1 cellular context compared by ENCODE assay signal in the genomic region with DNA sequence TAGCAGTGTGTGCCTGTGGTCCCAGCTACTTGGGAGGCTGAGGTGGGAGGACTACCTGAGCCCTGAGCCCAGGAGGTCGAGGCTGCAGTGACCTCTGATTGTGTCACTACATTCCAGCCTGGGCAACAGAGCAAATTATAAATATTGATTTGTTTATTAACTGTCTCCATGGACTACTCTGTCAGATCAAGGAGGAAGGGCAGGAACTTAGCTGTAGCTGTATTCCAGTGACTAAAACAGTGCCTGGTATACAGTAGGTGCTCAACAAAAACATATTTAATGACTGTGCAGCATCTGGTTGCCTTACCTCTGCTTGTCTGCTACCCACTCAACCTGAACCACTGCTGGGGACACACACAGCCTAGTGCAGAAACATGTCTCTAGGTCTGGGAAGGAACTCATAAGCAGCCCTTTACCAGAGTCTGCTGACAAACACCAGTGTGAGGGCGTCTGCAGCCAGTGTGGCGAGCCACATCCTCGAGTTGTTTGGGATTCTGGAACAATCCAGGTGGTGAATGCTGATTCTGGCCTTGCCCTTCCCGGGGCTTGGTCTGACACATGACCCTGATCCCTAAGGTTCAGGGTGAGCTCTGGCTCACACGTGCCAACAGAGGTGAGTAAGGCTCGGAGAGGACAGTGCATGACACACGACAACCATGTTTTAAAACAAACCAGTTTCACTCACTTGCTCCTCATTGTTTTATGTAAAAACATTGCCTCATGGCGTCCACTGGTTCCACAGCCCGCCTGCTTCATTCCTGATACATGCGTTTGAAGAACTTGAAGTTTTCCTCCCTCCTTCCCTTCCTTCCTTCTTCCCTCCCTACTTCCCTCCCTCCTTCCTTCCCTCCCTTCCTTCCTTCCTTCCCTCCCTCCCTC.
TF ChIP-seq lines count a peak whose summit lies in the region.

No MANE protein-coding gene starts in this region.

TF ChIP-seq in HepG2, 621 proteins besides CTCF, POLR2A, EP300 and RAD21 (continued from another document and continues in another):
- TF ChIP-seq, protein P1, sequence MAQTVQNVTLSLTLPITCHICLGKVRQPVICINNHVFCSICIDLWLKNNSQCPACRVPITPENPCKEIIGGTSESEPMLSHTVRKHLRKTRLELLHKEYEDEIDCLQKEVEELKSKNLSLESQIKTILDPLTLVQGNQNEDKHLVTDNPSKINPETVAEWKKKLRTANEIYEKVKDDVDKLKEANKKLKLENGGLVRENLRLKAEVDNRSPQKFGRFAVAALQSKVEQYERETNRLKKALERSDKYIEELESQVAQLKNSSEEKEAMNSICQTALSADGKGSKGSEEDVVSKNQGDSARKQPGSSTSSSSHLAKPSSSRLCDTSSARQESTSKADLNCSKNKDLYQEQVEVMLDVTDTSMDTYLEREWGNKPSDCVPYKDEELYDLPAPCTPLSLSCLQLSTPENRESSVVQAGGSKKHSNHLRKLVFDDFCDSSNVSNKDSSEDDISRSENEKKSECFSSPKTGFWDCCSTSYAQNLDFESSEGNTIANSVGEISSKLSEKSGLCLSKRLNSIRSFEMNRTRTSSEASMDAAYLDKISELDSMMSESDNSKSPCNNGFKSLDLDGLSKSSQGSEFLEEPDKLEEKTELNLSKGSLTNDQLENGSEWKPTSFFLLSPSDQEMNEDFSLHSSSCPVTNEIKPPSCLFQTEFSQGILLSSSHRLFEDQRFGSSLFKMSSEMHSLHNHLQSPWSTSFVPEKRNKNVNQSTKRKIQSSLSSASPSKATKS (CRISPR knock-in tag; IDR thresholded peaks at IDR 0.05), result no peak
- TF ChIP-seq BHLHE40 (IDR thresholded peaks at IDR 0.05; ENCODE audit: low read length) (peak; percentile 94), MATR3 (CRISPR knock-in tag; IDR thresholded peaks at IDR 0.05) (no peak), ZNF343 (CRISPR knock-in tag; IDR thresholded peaks at IDR 0.05) (no peak), ARNTL (CRISPR knock-in tag; IDR thresholded peaks at IDR 0.05) (peak; percentile 84), ZNF205 (CRISPR knock-in tag; IDR thresholded peaks at IDR 0.05) (peak; percentile 42), TOPORS (CRISPR knock-in tag; IDR thresholded peaks at IDR 0.05) (no peak), U2AF1 (optimal IDR thresholded peaks at IDR 0.05; ENCODE audit: low read depth, low read length) (no peak), ZNF562 (CRISPR knock-in tag; IDR thresholded peaks at IDR 0.05; ENCODE audit: borderline replicate concordance) (no peak), MTF1 (CRISPR knock-in tag; IDR thresholded peaks at IDR 0.05) (no peak), SATB2 (CRISPR knock-in tag; IDR thresholded peaks at IDR 0.05) (peak; percentile 66; the same call in 1 of the 2 replicates), SRY (CRISPR knock-in tag; IDR thresholded peaks at IDR 0.05) (peak; percentile 55; the same call in 1 of the 2 replicates), ZNF775 (CRISPR knock-in tag; IDR thresholded peaks at IDR 0.05; ENCODE audit: borderline replicate concordance) (no peak), FOSL1 (CRISPR knock-in tag; IDR thresholded peaks at IDR 0.05; ENCODE audit: borderline replicate concordance) (no peak), NCOR1 (IDR thresholded peaks at IDR 0.05; ENCODE audit: borderline replicate concordance, low read length) (peak; percentile 59; the same call in 1 of the 2 replicates), SSRP1 (CRISPR knock-in tag; IDR thresholded peaks at IDR 0.05) (no peak; the same call in 1 of the 2 replicates)
- TF ChIP-seq, protein P2, sequence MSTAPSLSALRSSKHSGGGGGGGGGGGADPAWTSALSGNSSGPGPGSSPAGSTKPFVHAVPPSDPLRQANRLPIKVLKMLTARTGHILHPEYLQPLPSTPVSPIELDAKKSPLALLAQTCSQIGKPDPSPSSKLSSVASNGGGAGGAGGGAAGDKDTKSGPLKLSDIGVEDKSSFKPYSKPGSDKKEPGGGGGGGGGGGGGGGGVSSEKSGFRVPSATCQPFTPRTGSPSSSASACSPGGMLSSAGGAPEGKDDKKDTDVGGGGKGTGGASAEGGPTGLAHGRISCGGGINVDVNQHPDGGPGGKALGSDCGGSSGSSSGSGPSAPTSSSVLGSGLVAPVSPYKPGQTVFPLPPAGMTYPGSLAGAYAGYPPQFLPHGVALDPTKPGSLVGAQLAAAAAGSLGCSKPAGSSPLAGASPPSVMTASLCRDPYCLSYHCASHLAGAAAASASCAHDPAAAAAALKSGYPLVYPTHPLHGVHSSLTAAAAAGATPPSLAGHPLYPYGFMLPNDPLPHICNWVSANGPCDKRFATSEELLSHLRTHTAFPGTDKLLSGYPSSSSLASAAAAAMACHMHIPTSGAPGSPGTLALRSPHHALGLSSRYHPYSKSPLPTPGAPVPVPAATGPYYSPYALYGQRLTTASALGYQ (CRISPR knock-in tag; IDR thresholded peaks at IDR 0.05), result no peak
- TF ChIP-seq, protein P3, sequence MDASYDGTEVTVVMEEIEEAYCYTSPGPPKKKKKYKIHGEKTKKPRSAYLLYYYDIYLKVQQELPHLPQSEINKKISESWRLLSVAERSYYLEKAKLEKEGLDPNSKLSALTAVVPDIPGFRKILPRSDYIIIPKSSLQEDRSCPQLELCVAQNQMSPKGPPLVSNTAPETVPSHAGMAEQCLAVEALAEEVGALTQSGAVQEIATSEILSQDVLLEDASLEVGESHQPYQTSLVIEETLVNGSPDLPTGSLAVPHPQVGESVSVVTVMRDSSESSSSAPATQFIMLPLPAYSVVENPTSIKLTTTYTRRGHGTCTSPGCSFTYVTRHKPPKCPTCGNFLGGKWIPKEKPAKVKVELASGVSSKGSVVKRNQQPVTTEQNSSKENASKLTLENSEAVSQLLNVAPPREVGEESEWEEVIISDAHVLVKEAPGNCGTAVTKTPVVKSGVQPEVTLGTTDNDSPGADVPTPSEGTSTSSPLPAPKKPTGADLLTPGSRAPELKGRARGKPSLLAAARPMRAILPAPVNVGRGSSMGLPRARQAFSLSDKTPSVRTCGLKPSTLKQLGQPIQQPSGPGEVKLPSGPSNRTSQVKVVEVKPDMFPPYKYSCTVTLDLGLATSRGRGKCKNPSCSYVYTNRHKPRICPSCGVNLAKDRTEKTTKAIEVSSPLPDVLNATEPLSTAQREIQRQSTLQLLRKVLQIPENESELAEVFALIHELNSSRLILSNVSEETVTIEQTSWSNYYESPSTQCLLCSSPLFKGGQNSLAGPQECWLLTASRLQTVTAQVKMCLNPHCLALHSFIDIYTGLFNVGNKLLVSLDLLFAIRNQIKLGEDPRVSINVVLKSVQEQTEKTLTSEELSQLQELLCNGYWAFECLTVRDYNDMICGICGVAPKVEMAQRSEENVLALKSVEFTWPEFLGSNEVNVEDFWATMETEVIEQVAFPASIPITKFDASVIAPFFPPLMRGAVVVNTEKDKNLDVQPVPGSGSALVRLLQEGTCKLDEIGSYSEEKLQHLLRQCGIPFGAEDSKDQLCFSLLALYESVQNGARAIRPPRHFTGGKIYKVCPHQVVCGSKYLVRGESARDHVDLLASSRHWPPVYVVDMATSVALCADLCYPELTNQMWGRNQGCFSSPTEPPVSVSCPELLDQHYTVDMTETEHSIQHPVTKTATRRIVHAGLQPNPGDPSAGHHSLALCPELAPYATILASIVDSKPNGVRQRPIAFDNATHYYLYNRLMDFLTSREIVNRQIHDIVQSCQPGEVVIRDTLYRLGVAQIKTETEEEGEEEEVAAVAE (CRISPR knock-in tag; IDR thresholded peaks at IDR 0.05; ENCODE audit: borderline replicate concordance), result peak; percentile 69; the same call in 1 of the 2 replicates
- TF ChIP-seq, protein P4, sequence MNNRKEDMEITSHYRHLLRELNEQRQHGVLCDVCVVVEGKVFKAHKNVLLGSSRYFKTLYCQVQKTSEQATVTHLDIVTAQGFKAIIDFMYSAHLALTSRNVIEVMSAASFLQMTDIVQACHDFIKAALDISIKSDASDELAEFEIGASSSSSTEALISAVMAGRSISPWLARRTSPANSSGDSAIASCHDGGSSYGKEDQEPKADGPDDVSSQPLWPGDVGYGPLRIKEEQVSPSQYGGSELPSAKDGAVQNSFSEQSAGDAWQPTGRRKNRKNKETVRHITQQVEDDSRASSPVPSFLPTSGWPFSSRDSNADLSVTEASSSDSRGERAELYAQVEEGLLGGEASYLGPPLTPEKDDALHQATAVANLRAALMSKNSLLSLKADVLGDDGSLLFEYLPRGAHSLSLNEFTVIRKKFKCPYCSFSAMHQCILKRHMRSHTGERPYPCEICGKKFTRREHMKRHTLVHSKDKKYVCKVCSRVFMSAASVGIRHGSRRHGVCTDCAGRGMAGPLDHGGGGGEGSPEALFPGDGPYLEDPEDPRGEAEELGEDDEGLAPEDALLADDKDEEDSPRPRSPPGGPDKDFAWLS (CRISPR knock-in tag; IDR thresholded peaks at IDR 0.05; ENCODE audit: borderline replicate concordance), result no peak
- TF ChIP-seq, protein P5, sequence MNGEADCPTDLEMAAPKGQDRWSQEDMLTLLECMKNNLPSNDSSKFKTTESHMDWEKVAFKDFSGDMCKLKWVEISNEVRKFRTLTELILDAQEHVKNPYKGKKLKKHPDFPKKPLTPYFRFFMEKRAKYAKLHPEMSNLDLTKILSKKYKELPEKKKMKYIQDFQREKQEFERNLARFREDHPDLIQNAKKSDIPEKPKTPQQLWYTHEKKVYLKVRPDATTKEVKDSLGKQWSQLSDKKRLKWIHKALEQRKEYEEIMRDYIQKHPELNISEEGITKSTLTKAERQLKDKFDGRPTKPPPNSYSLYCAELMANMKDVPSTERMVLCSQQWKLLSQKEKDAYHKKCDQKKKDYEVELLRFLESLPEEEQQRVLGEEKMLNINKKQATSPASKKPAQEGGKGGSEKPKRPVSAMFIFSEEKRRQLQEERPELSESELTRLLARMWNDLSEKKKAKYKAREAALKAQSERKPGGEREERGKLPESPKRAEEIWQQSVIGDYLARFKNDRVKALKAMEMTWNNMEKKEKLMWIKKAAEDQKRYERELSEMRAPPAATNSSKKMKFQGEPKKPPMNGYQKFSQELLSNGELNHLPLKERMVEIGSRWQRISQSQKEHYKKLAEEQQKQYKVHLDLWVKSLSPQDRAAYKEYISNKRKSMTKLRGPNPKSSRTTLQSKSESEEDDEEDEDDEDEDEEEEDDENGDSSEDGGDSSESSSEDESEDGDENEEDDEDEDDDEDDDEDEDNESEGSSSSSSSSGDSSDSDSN (CRISPR knock-in tag; IDR thresholded peaks at IDR 0.05), result peak; percentile 52; the same call in 1 of the 2 replicates
- TF ChIP-seq, protein P6, sequence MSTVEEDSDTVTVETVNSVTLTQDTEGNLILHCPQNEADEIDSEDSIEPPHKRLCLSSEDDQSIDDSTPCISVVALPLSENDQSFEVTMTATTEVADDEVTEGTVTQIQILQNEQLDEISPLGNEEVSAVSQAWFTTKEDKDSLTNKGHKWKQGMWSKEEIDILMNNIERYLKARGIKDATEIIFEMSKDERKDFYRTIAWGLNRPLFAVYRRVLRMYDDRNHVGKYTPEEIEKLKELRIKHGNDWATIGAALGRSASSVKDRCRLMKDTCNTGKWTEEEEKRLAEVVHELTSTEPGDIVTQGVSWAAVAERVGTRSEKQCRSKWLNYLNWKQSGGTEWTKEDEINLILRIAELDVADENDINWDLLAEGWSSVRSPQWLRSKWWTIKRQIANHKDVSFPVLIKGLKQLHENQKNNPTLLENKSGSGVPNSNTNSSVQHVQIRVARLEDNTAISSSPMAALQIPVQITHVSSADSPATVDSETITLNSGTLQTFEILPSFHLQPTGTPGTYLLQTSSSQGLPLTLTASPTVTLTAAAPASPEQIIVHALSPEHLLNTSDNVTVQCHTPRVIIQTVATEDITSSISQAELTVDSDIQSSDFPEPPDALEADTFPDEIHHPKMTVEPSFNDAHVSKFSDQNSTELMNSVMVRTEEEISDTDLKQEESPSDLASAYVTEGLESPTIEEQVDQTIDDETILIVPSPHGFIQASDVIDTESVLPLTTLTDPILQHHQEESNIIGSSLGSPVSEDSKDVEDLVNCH (CRISPR knock-in tag; IDR thresholded peaks at IDR 0.05), result no peak
- TF ChIP-seq, protein P7, sequence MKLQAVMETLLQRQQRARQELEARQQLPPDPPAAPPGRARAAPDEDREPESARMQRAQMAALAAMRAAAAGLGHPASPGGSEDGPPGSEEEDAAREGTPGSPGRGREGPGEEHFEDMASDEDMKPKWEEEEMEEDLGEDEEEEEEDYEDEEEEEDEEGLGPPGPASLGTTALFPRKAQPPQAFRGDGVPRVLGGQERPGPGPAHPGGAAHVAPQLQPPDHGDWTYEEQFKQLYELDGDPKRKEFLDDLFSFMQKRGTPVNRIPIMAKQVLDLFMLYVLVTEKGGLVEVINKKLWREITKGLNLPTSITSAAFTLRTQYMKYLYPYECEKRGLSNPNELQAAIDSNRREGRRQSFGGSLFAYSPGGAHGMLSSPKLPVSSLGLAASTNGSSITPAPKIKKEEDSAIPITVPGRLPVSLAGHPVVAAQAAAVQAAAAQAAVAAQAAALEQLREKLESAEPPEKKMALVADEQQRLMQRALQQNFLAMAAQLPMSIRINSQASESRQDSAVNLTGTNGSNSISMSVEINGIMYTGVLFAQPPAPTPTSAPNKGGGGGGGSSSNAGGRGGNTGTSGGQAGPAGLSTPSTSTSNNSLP (IDR thresholded peaks at IDR 0.05; ENCODE audit: low read depth, low read length), result peak; percentile 93
